Comparison of ENCODE assay signal across 13 cellular contexts in genomic region chr6:53250761-53251672, GRCh38.
DNase-seq lines count a peak whose midpoint lies in the region; ATAC-seq and TF ChIP-seq lines count a peak whose summit lies in the region.
"Had no signal": no experiment of that assay in that cellular context is flagged by ENCODE, and none has a peak within 500 bp of the region (broad histone marks: within the 10 kb centered on the region; RNA-seq: fewer than 3 reads in every experiment).

No MANE protein-coding gene starts in this region.

- H2AFZ ChIP-seq in ACC112 (ENCODE audit: low read length, unreplicated experiment): no peak overlapping the region

- H3K27ac ChIP-seq in ACC112 (ENCODE audit: low read depth, low read length) (peak overlapping the region; percentile 77), epithelial cell of prostate (peak overlapping the region; percentile 21), right lobe of liver (peak overlapping the region in 1 of 3 donors; percentile 69), substantia nigra (ENCODE audit: low read depth, low read length, poor library complexity, severe bottlenecking) (no peak overlapping the region)
- H3K27ac ChIP-seq: prostate gland, upper lobe of left lung had no signal

- intact Hi-C loops in right lobe of liver (cut with DNase I): no loop called here

- no peaks in the 10 kb centered on the region for H3K9me3 ChIP-seq in right lobe of liver
- H3K9me3 ChIP-seq: prostate gland, upper lobe of left lung had no signal

- WGBS in right lobe of liver (ENCODE audit: insufficient coverage, low coverage, low lambda C conversion rate, missing lambda C conversion rate): 64% methylated on average over 5 of the region's 5 CpGs

- in situ Hi-C loops in SK-MEL-5 (cut with HindIII; ENCODE audit: low pct_unique_long_range_greater_than_20kb, low sequenced_read_pairs): no loop called here

- TF ChIP-seq POLR2A in right lobe of liver (IDR thresholded peaks at IDR 0.05): no peak

- H3K36me3 ChIP-seq in ACC112 (ENCODE audit: insufficient read depth, low read length): no peaks in the 10 kb centered on the region
- H3K36me3 ChIP-seq in right lobe of liver: no peaks in the 10 kb centered on the region
- H3K36me3 ChIP-seq: prostate gland, upper lobe of left lung had no signal

- TF ChIP-seq CTCF in right lobe of liver (IDR thresholded peaks at IDR 0.05): no peak

- ATAC-seq in right lobe of liver (peak; percentile 28 to 60 (median 44)), esophagus mucosa (no peak), GM21825 (IDR thresholded peaks at IDR 0.05; ENCODE audit: unreplicated experiment) (no peak)

- H3K4me1 ChIP-seq in ACC112 (ENCODE audit: control insufficient read depth, insufficient read depth, low read length, unreplicated experiment): peaks cover 23% of the 10 kb centered on the region
- H3K4me1 ChIP-seq in right lobe of liver: peaks cover 0 to 65% (median 4%) of the 10 kb centered on the region in 4 donors
- H3K4me1 ChIP-seq: prostate gland, upper lobe of left lung had no signal

- H3K27me3 ChIP-seq in ACC112 (ENCODE audit: insufficient read depth, low read length) (no peaks in the 10 kb centered on the region), right lobe of liver (no peaks in the 10 kb centered on the region)
- H3K27me3 ChIP-seq: upper lobe of left lung had no signal

- H3K4me3 ChIP-seq in ACC112 (ENCODE audit: low read depth, low read length) (no peak overlapping the region), right lobe of liver (no peak overlapping the region)
- H3K4me3 ChIP-seq: prostate gland, upper lobe of left lung had no signal

- H3K79me2 ChIP-seq in ACC112 (ENCODE audit: control insufficient read depth, insufficient read depth, low read length, unreplicated experiment): no peaks in the 10 kb centered on the region

- peak; percentile 5 for DNase-seq in SK-MEL-5 (ENCODE audit: low read depth, low spot score)
- DNase-seq in epithelial cell of prostate (ENCODE audit: low read depth, low spot score): no peak
- DNase-seq in right lobe of liver: no peak
- no peak for DNase-seq in SIG-M5 treated with dmso at 0.1 percent for 504 hours (lab: John Stamatoyannopoulos, UW; ENCODE audit: unreplicated experiment)
- no peak for DNase-seq in substantia nigra (lab: John Stamatoyannopoulos, UW)
- DNase-seq: activated effector memory CD4-positive, alpha-beta T cell treated with anti-CD3 and anti-CD28 coated beads, Interleukin-2, amount 50 U/mL, for 16 hours; NCI-H1048; NCI-H524 treated with DMSO at 0.1 percent for 48 hours; upper lobe of left lung had no signal

Comparison
In these comparisons a context has a peak if more than half of its experiments do, and no peak if none do; other contexts are left out.
1. ATAC-seq: peak in right lobe of liver (4 of 4); none in esophagus mucosa (single experiment) and GM21825 (single experiment).